23 cellular contexts compared by ENCODE assay signal in genomic region chr9:125841444-125841843, GRCh38.
DNase-seq lines count a peak whose midpoint lies in the region; ATAC-seq and TF ChIP-seq lines count a peak whose summit lies in the region.
"Had no signal": no experiment of that assay in that cellular context is flagged by ENCODE, and none has a peak within 500 bp of the region (broad histone marks: within the 10 kb centered on the region; RNA-seq: fewer than 3 reads in every experiment).

No MANE protein-coding gene starts in this region.

- H3K36me3 Mint-ChIP-seq in H9 (ENCODE audit: insufficient read depth in 1 of 3, low read depth in 3 of 3), result peaks cover under 1 to 4% (median 1%) of the 10 kb centered on the region in 3 experiments; a peak in 4 of 7 replicates
- peaks cover 3% of the 10 kb centered on the region for H3K36me3 Mint-ChIP-seq in memory B cell

- peaks cover 1% of the 10 kb centered on the region; the same call in 1 of the 2 replicates for H3K79me2 ChIP-seq in H9 (ENCODE audit: insufficient read depth, low read length)

- no peak overlapping the region for H3K4me3 Mint-ChIP-seq in H9
- H3K4me3 Mint-ChIP-seq in memory B cell, result no peak overlapping the region
- H3K4me3 Mint-ChIP-seq: dendritic cell treated with granulocyte-macrophage colony-stimulating factor and Interleukin-4, amounts not matched to agents 40 ng/mL and 50 ng/mL, for 4 days had no signal

- H2BK12ac ChIP-seq in H9 (ENCODE audit: insufficient read length, low read depth, low read length), result no peak overlapping the region

- H2BK15ac ChIP-seq in H9 (ENCODE audit: low read depth, low read length), result no peak overlapping the region

- CTCF ChIA-PET in Panc1 (lab: Charles Lee), result no interaction called here

- ATAC-seq in Panc1 (no peak), memory B cell (ENCODE audit: low read depth) (no peak), GM21576 (IDR thresholded peaks at IDR 0.05; ENCODE audit: unreplicated experiment) (no peak), GM21526 (IDR thresholded peaks at IDR 0.05; ENCODE audit: low FRiP score, unreplicated experiment) (no peak)
- ATAC-seq: left lung, psoas muscle had no signal

- H3K4me2 ChIP-seq in BLaER1 treated with 17β-estradiol and CSF1 and Interleukin-3, amounts not matched to agents 10 nM and 100 nM, result peak overlapping the region; percentile 64 to 83 (median 72)
- no peak overlapping the region for H3K4me2 ChIP-seq in H9 (ENCODE audit: insufficient read depth, insufficient read length, low read length)

- H3K27me3 ChIP-seq in BLaER1 treated with 17β-estradiol and CSF1 and Interleukin-3, amounts not matched to agents 10 nM and 100 nM, result no peaks in the 10 kb centered on the region
- no peaks in the 10 kb centered on the region for H3K27me3 ChIP-seq in H9 (ENCODE audit: insufficient read depth, low read length)
- no peaks in the 10 kb centered on the region for H3K27me3 ChIP-seq in Panc1 (ENCODE audit: control insufficient read depth, insufficient read depth, low read length)
- H3K27me3 ChIP-seq: heart left ventricle, left lung had no signal

- no peak for DNase-seq in H9
- no peak for DNase-seq in Panc1 (ENCODE audit: low read depth, low spot score)
- DNase-seq in memory B cell (ENCODE audit: low spot score in 2 of 2), result no peak
- DNase-seq in dermis blood vessel endothelial cell, result no peak
- no peak for DNase-seq in coronary artery (ENCODE audit: low spot score)
- DNase-seq: ACHN; activated naive CD4-positive, alpha-beta T cell treated with Interleukin-2 at 50 U/mL for 16 hours; activated T-cell treated with anti-CD3 and anti-CD28 coated beads, Interleukin-2, amount 50 U/mL, for 48 hours; amniotic stem cell; heart left ventricle; left lung; NCI-H1436; NCI-H510A treated with DMSO at 0.1 percent for 48 hours; psoas muscle; small intestine; stimulated activated naive CD4-positive, alpha-beta T cell had no signal

- H3K27me3 Mint-ChIP-seq in H9 (ENCODE audit: low read depth) (no peaks in the 10 kb centered on the region), memory B cell (no peaks in the 10 kb centered on the region)
- H3K27me3 Mint-ChIP-seq: dendritic cell treated with granulocyte-macrophage colony-stimulating factor and Interleukin-4, amounts not matched to agents 40 ng/mL and 50 ng/mL, for 4 days had no signal

- H3K9me3 ChIP-seq in BLaER1 treated with 17β-estradiol and CSF1 and Interleukin-3, amounts not matched to agents 10 nM and 100 nM (replicated peaks in 1 of 11), result peaks cover 0 to 2% (median 0%) of the 10 kb centered on the region in 11 experiments; a peak in 1 of 22 replicates
- H3K9me3 ChIP-seq in H9 (ENCODE audit: control insufficient read depth, low read depth, low read length) (no peaks in the 10 kb centered on the region), Panc1 (ENCODE audit: control insufficient read depth, insufficient read depth, low read depth, low read length) (no peaks in the 10 kb centered on the region)
- H3K9me3 ChIP-seq: heart left ventricle, left lung, psoas muscle, thoracic aorta had no signal

- H3K23ac ChIP-seq in H9 (ENCODE audit: insufficient read length, low read depth, low read length), result no peak overlapping the region

- peak overlapping the region in 10 of 11 experiments; percentile 0 to 62 (median 42); a peak in 17 of 22 replicates for H3K9ac ChIP-seq in BLaER1 treated with 17β-estradiol and CSF1 and Interleukin-3, amounts not matched to agents 10 nM and 100 nM
- H3K9ac ChIP-seq in H9 (ENCODE audit: extremely low read depth, insufficient read length, low read length), result no peak overlapping the region

- BruUV-seq in Panc1 (replicated peaks; lab: Mats Ljungman, UMichigan), result no TSS peak

- no peak overlapping the region for H4K8ac ChIP-seq in H9 (replicated peaks; ENCODE audit: insufficient read length, low read depth, low read length)

- no peak overlapping the region for H3K56ac ChIP-seq in H9 (ENCODE audit: insufficient read length, low read depth, low read length)

- no peak overlapping the region for H3K18ac ChIP-seq in H9 (ENCODE audit: insufficient read length, low read depth, low read length)

- no peaks in the 10 kb centered on the region for H4K20me1 ChIP-seq in BLaER1 treated with 17β-estradiol and CSF1 and Interleukin-3, amounts not matched to agents 10 nM and 100 nM
- no peaks in the 10 kb centered on the region for H4K20me1 ChIP-seq in H9 (ENCODE audit: control insufficient read depth, insufficient read depth, insufficient read length)

- no peak overlapping the region for H3K14ac ChIP-seq in H9 (ENCODE audit: insufficient read depth, low read length)

- H2BK120ac ChIP-seq in H9 (ENCODE audit: low read depth, low read length, poor library complexity, severe bottlenecking), result no peak overlapping the region

- H3T11ph ChIP-seq in H9 (ENCODE audit: low read length), result no peak overlapping the region

- H3K23me2 ChIP-seq in H9 (ENCODE audit: insufficient read length, low read depth, low read length, poor library complexity, severe bottlenecking), result no peaks in the 10 kb centered on the region

- H4K91ac ChIP-seq in H9 (ENCODE audit: insufficient read length, low read depth, low read length), result no peak overlapping the region

- WGBS in H9 (ENCODE audit: extremely low coverage, insufficient read length, low lambda C conversion rate), result no CpG with 5 or more reads among the region's 1 CpG

- H3K27ac ChIP-seq in BLaER1 treated with 17β-estradiol and CSF1 and Interleukin-3, amounts not matched to agents 10 nM and 100 nM, result peak overlapping the region in 9 of 11 experiments; percentile 36 to 78 (median 69); a peak in 20 of 22 replicates
- H3K27ac ChIP-seq in H9 (ENCODE audit: insufficient read length, low read depth, low read length), result no peak overlapping the region
- H3K27ac ChIP-seq in Panc1 (ENCODE audit: low read length), result peak overlapping the region; percentile 39; the same call in 1 of the 2 replicates
- H3K27ac ChIP-seq in coronary artery, result no peak overlapping the region
- H3K27ac ChIP-seq: C4-2B, left lung, psoas muscle, RWPE1, thoracic aorta had no signal

- H4K5ac ChIP-seq in H9 (ENCODE audit: insufficient read length, low read depth, low read length), result no peak overlapping the region

- H3K27ac Mint-ChIP-seq in H9, result peak overlapping the region in 2 of 3 experiments; percentile 20 to 95; a peak in 4 of 7 replicates
- peak overlapping the region; percentile 75 for H3K27ac Mint-ChIP-seq in memory B cell
- H3K27ac Mint-ChIP-seq: dendritic cell treated with granulocyte-macrophage colony-stimulating factor and Interleukin-4, amounts not matched to agents 40 ng/mL and 50 ng/mL, for 4 days had no signal

- H3K9me3 Mint-ChIP-seq in H9 (no peaks in the 10 kb centered on the region), memory B cell (no peaks in the 10 kb centered on the region)
- H3K9me3 Mint-ChIP-seq: dendritic cell treated with granulocyte-macrophage colony-stimulating factor and Interleukin-4, amounts not matched to agents 40 ng/mL and 50 ng/mL, for 4 days had no signal

- no peak overlapping the region for H3K4ac ChIP-seq in H9 (ENCODE audit: low read depth, low read length)

- TF ChIP-seq CTCF in H9 (conservative IDR thresholded peaks at IDR 0.05), result no peak
- no peak for TF ChIP-seq CTCF in Panc1 (IDR thresholded peaks at IDR 0.05)
- no peak for TF ChIP-seq CTCF in coronary artery (IDR thresholded peaks at IDR 0.05)

- H3K36me3 ChIP-seq in BLaER1 treated with 17β-estradiol and CSF1 and Interleukin-3, amounts not matched to agents 10 nM and 100 nM, result no peaks in the 10 kb centered on the region
- H3K36me3 ChIP-seq in Panc1 (ENCODE audit: control insufficient read depth, insufficient read depth, low read length), result no peaks in the 10 kb centered on the region
- H3K36me3 ChIP-seq: heart left ventricle, left lung, thoracic aorta had no signal

- no peaks in the 10 kb centered on the region for H3K79me1 ChIP-seq in H9 (ENCODE audit: insufficient read depth, low read depth, low read length, poor library complexity, severe bottlenecking)

- intact Hi-C loops in Panc1 (cut with micrococcal nuclease; ENCODE audit: unreplicated experiment), result no loop called here

- no peak overlapping the region for H2AFZ ChIP-seq in H9 (ENCODE audit: low read length)

- H3K4me3 ChIP-seq in BLaER1 treated with 17β-estradiol and CSF1 and Interleukin-3, amounts not matched to agents 10 nM and 100 nM, result peak overlapping the region in 2 of 10 experiments; percentile 0 to 8; a peak in 3 of 20 replicates
- H3K4me3 ChIP-seq in Panc1 (ENCODE audit: low read depth in 2 of 2, low read length in 2 of 2) (no peak overlapping the region), coronary artery (no peak overlapping the region)
- H3K4me3 ChIP-seq: left lung, psoas muscle, thoracic aorta had no signal

- H2AK5ac ChIP-seq in H9 (ENCODE audit: insufficient read length, low read length), result no peak overlapping the region

- no peak overlapping the region for H2BK20ac ChIP-seq in H9 (ENCODE audit: low read depth, low read length, poor library complexity, severe bottlenecking)

- no peak overlapping the region for H2BK5ac ChIP-seq in H9 (ENCODE audit: insufficient read length, low read length)

- POLR2A ChIA-PET in Panc1 (lab: Charles Lee), result no interaction called here

- in situ Hi-C loops in Panc1 (cut with HindIII; ENCODE audit: low pct_unique_long_range_greater_than_20kb, low sequenced_read_pairs), result no loop called here

- H3K4me1 ChIP-seq in BLaER1 treated with 17β-estradiol and CSF1 and Interleukin-3, amounts not matched to agents 10 nM and 100 nM, result peaks cover 46 to 77% (median 67%) of the 10 kb centered on the region in 10 experiments
- peaks cover 2% of the 10 kb centered on the region; the same call in 1 of the 2 replicates for H3K4me1 ChIP-seq in H9 (ENCODE audit: insufficient read depth, low read length)
- H3K4me1 ChIP-seq in Panc1 (ENCODE audit: control insufficient read depth, insufficient read depth, low read length), result peaks cover 9% of the 10 kb centered on the region
- H3K4me1 ChIP-seq: psoas muscle had no signal

- H3K4me1 Mint-ChIP-seq in H9, result peaks cover 35 to 44% of the 10 kb centered on the region in 2 experiments
- peaks cover 27% of the 10 kb centered on the region for H3K4me1 Mint-ChIP-seq in memory B cell

Comparison
In these comparisons a context has a peak if more than half of its experiments do, and no peak if none do; other contexts are left out.
1. H3K27ac ChIP-seq: peak in BLaER1 treated with 17β-estradiol and CSF1 and Interleukin-3, amounts not matched to agents 10 nM and 100 nM (9 of 11) and Panc1 (single experiment); none in H9 (single experiment) and coronary artery (0 of 2).